In genomic region chr13:26679945-26680516, GRCh38 we compare ENCODE assay signal across 13 cellular contexts.
DNase-seq lines count a peak whose midpoint lies in the region; ATAC-seq and TF ChIP-seq lines count a peak whose summit lies in the region.
"Had no signal": no experiment of that assay in that cellular context is flagged by ENCODE, and none has a peak within 500 bp of the region (broad histone marks: within the 10 kb centered on the region; RNA-seq: fewer than 3 reads in every experiment).

No MANE protein-coding gene starts in this region.

- no peak overlapping the region for H3K4me3 Mint-ChIP-seq in natural killer cell
- H3K4me3 Mint-ChIP-seq: naive thymus-derived CD8-positive, alpha-beta T cell had no signal

- H3K9me3 Mint-ChIP-seq in natural killer cell, result no peaks in the 10 kb centered on the region
- H3K9me3 Mint-ChIP-seq: IgD-negative memory B cell; naive thymus-derived CD8-positive, alpha-beta T cell had no signal

- no peaks in the 10 kb centered on the region for H3K4me1 Mint-ChIP-seq in natural killer cell
- H3K4me1 Mint-ChIP-seq: IgD-negative memory B cell; naive thymus-derived CD8-positive, alpha-beta T cell had no signal

- peaks cover 8 to 12% of the 10 kb centered on the region in 2 donors for H3K27me3 Mint-ChIP-seq in natural killer cell (ENCODE audit: low read depth in 2 of 2)

- H3K36me3 Mint-ChIP-seq in natural killer cell, result no peaks in the 10 kb centered on the region
- H3K36me3 Mint-ChIP-seq: IgD-negative memory B cell; naive thymus-derived CD8-positive, alpha-beta T cell had no signal

- intact Hi-C loops in dorsolateral prefrontal cortex (cut with DNase I) (no loop called here), natural killer cell (cut with micrococcal nuclease) (no loop called here)

- DNase-seq in DMS 273 (lab: John Stamatoyannopoulos, UW; ENCODE audit: unreplicated experiment) (peak; percentile 61), NCI-H510A (lab: John Stamatoyannopoulos, UW) (peak; percentile 12), dorsolateral prefrontal cortex (no peak), natural killer cell (no peak), GF-D8 (lab: John Stamatoyannopoulos, UW) (no peak), AML-193 (lab: John Stamatoyannopoulos, UW) (no peak), inferior parietal cortex (ENCODE audit: extremely low spot score) (no peak)
- DNase-seq: naive thymus-derived CD8-positive, alpha-beta T cell; NCI-H187 treated with DMSO at 0.1 percent for 48 hours had no signal

- no peaks in the 10 kb centered on the region for H3K9me3 ChIP-seq in mesodermal cell (ENCODE audit: control insufficient read depth, low read length)
- H3K9me3 ChIP-seq: BLaER1 had no signal

- peaks cover 18% of the 10 kb centered on the region for H3K4me1 ChIP-seq in mesodermal cell (ENCODE audit: control insufficient read depth, insufficient read depth, low read length, poor library complexity, severe bottlenecking)
- H3K4me1 ChIP-seq: BLaER1 had no signal

- H3K4me3 ChIP-seq in dorsolateral prefrontal cortex (peak overlapping the region in 8 of 59 donors; percentile 1 to 16 (median 7)), mesodermal cell (ENCODE audit: extremely low read depth, insufficient read depth, low read length, poor library complexity, severe bottlenecking) (no peak overlapping the region)
- H3K4me3 ChIP-seq: BLaER1 had no signal

- H3K27ac Mint-ChIP-seq in natural killer cell, result no peak overlapping the region

- 57 to 58% methylated on average over 7 to 8 of the region's 11 CpGs for WGBS in mesodermal cell (ENCODE audit: insufficient coverage in 2 of 2), 2 experiments

- no peak for ATAC-seq in natural killer cell
- ATAC-seq: naive thymus-derived CD8-positive, alpha-beta T cell; PC-3 had no signal

- peaks cover 43% of the 10 kb centered on the region for H3K36me3 ChIP-seq in mesodermal cell (ENCODE audit: control insufficient read depth, insufficient read depth, low read length)
- H3K36me3 ChIP-seq: BLaER1 had no signal

- H3K27me3 ChIP-seq in dorsolateral prefrontal cortex, result no peaks in the 10 kb centered on the region
- H3K27me3 ChIP-seq: BLaER1 had no signal

- no peak for TF ChIP-seq CTCF in dorsolateral prefrontal cortex (IDR thresholded peaks at IDR 0.05 in 54 of 56, conservative IDR thresholded peaks at IDR 0.05 in 2 of 56; ENCODE audit: low read depth in 1 of 56, partially characterized antibody in 56 of 56)
- no peak for TF ChIP-seq CTCF in natural killer cell (IDR thresholded peaks at IDR 0.05)

- H3K27ac ChIP-seq in dorsolateral prefrontal cortex (peak overlapping the region in 51 of 59 donors; percentile 4 to 82 (median 60)), mesodermal cell (ENCODE audit: low read depth, low read length, severe bottlenecking) (peak overlapping the region; percentile 72)
- H3K27ac ChIP-seq: BLaER1 had no signal

Comparison
In these comparisons a context has a peak if more than half of its experiments do, and no peak if none do; other contexts are left out.
1. DNase-seq: peak in DMS 273 (single experiment) and NCI-H510A (single experiment); none in dorsolateral prefrontal cortex (0 of 10), natural killer cell (single experiment), GF-D8 (single experiment), AML-193 (0 of 2) and inferior parietal cortex (single experiment).